Comparison of ENCODE assay signal across 8 cellular contexts in genomic region chr1:92482665-92483441, GRCh38. TPM values are rescaled to one million over a fixed set of nuclear protein-coding genes. Genes with fewer than 3 reads are reported as not detected.
DNase-seq lines count a peak whose midpoint lies in the region; ATAC-seq and TF ChIP-seq lines count a peak whose summit lies in the region.

No MANE protein-coding gene starts in this region.

- H3K4me2 ChIP-seq in KMS-11 = peak overlapping the region; percentile 93; the same call in 1 of the 2 replicates

- intact Hi-C loops in left ventricle myocardium inferior (cut with micrococcal nuclease) = no loop called here
- intact Hi-C loops in uterus (cut with DNase I; ENCODE audit: low total_unique reads) = no loop called here

- H3K4me1 ChIP-seq in KMS-11 (ENCODE audit: low read depth, poor library complexity, severe bottlenecking) (no peaks in the 10 kb centered on the region), left ventricle myocardium inferior (peaks cover 68% of the 10 kb centered on the region), skeletal muscle tissue (ENCODE audit: control insufficient read depth in 3 of 3, insufficient read depth in 3 of 3, low read length in 3 of 3) (peaks cover 48 to 53% (median 53%) of the 10 kb centered on the region in 3 donors), uterus (peaks cover 0 to 46% of the 10 kb centered on the region in 2 donors)

- peaks cover 3% of the 10 kb centered on the region; the same call in 1 of the 2 replicates for H3K27me3 ChIP-seq in KMS-11 (ENCODE audit: insufficient read depth, low read depth)
- H3K27me3 ChIP-seq in left ventricle myocardium inferior (ENCODE audit: low read depth) = peaks cover 100% of the 10 kb centered on the region
- peaks cover 78 to 86% (median 80%) of the 10 kb centered on the region in 3 donors for H3K27me3 ChIP-seq in skeletal muscle tissue (ENCODE audit: control insufficient read depth in 3 of 3, insufficient read depth in 3 of 3, low read length in 3 of 3)
- peaks cover 12 to 54% of the 10 kb centered on the region in 2 donors for H3K27me3 ChIP-seq in uterus

- DNase-seq in Daoy (ENCODE audit: low read depth) (peak; percentile 50), activated T-cell treated with anti-CD3 and anti-CD28 coated beads for 4 hours (peak; percentile 25), left ventricle myocardium inferior (no peak), amygdala (lab: John Stamatoyannopoulos, UW) (no peak), uterus (no peak)

- no peaks in the 10 kb centered on the region for H3K79me2 ChIP-seq in KMS-11 (ENCODE audit: insufficient read depth, low read depth)

- TF ChIP-seq CTCF in KMS-11 (conservative IDR thresholded peaks at IDR 0.05; ENCODE audit: low read depth, low read length) = no peak
- no peak for TF ChIP-seq CTCF in left ventricle myocardium inferior (IDR thresholded peaks at IDR 0.05; ENCODE audit: borderline replicate concordance)
- no peak for TF ChIP-seq CTCF in uterus (IDR thresholded peaks at IDR 0.05)

- H3K9me3 ChIP-seq in left ventricle myocardium inferior (replicated peaks) (no peaks in the 10 kb centered on the region), skeletal muscle tissue (ENCODE audit: control insufficient read depth in 3 of 3, low read length in 3 of 3) (no peaks in the 10 kb centered on the region), uterus (no peaks in the 10 kb centered on the region)

- H3K27ac ChIP-seq in KMS-11 (no peak overlapping the region), left ventricle myocardium inferior (replicated peaks) (no peak overlapping the region), skeletal muscle tissue (ENCODE audit: low read depth, low read length) (no peak overlapping the region), uterus (no peak overlapping the region)

- H3K4me3 ChIP-seq in KMS-11 (IDR thresholded peaks at IDR 0.05; ENCODE audit: insufficient read depth, low read depth, low read length) (no peak overlapping the region), left ventricle myocardium inferior (peak overlapping the region; percentile 69), skeletal muscle tissue (ENCODE audit: low read length in 3 of 3) (peak overlapping the region; percentile 64 to 69 (median 69)), uterus (peak overlapping the region in 1 of 2 donors; percentile 19)

- H3K9ac ChIP-seq in KMS-11 (no peak overlapping the region), skeletal muscle tissue (ENCODE audit: low read depth in 1 of 3, low read length in 3 of 3) (peak overlapping the region in 2 of 3 donors; percentile 11 to 51)

- ATAC-seq in HG03432 (IDR thresholded peaks at IDR 0.05; ENCODE audit: unreplicated experiment) = no peak

- H2AFZ ChIP-seq in KMS-11 (ENCODE audit: low read depth) = peak overlapping the region; percentile 83; the same call in 1 of the 2 replicates

- H3K36me3 ChIP-seq in KMS-11 (ENCODE audit: insufficient read depth) = no peaks in the 10 kb centered on the region
- H3K36me3 ChIP-seq in left ventricle myocardium inferior = no peaks in the 10 kb centered on the region
- no peaks in the 10 kb centered on the region for H3K36me3 ChIP-seq in skeletal muscle tissue (ENCODE audit: control insufficient read depth in 3 of 3, insufficient read depth in 3 of 3, low read length in 3 of 3)
- H3K36me3 ChIP-seq in uterus = no peaks in the 10 kb centered on the region

- no peaks in the 10 kb centered on the region for H4K20me1 ChIP-seq in KMS-11 (ENCODE audit: insufficient read depth)

- no peak for TF ChIP-seq POLR2A in uterus (IDR thresholded peaks at IDR 0.05)

RNA-seq across cellular contexts. Expression of gene GFI1, which starts 3.9 kb away (rescaled TPM):
- 0.06 and 0.30 TPM in 2 replicates for total RNA-seq in Daoy (2014; rRNA removed; shearing (Covaris generic))
- total RNA-seq in left ventricle myocardium inferior = 0.25 TPM
- 0.52 TPM for total RNA-seq in skeletal muscle tissue
- 1 to 10 TPM in 1 of 4 donors, under 1 TPM in 2, not detected in 1; 0.26 to 2.4 (median 0.95) TPM for total RNA-seq in uterus

Comparison
In these comparisons a context has a peak if more than half of its experiments do, and no peak if none do; other contexts are left out.
1. DNase-seq: peak in Daoy (single experiment) and activated T-cell treated with anti-CD3 and anti-CD28 coated beads for 4 hours (single experiment); none in left ventricle myocardium inferior (single experiment), amygdala (0 of 56) and uterus (0 of 2).